ENCODE assay signal across 1 cellular context in genomic region chr2:241865957-241866858, GRCh38.
TF ChIP-seq lines count a peak whose summit lies in the region.

No MANE protein-coding gene starts in this region.

TF ChIP-seq in K562, 482 proteins besides CTCF, POLR2A, EP300 and RAD21 (continued from another document):
- TF ChIP-seq PHF20 (IDR thresholded peaks at IDR 0.05; ENCODE audit: partially characterized antibody) (peak; percentile 65), KDM1A (IDR thresholded peaks at IDR 0.05) (peak; percentile 72 to 73; a peak in 3 of 4 replicates), NCOA2 (IDR thresholded peaks at IDR 0.05; ENCODE audit: partially characterized antibody in 2 of 2) (no peak), EHMT2 (IDR thresholded peaks at IDR 0.05) (peak; percentile 43; the same call in 1 of the 2 replicates), ZBTB7A (IDR thresholded peaks at IDR 0.05; ENCODE audit: borderline replicate concordance, control insufficient read depth, low read depth, low read length) (peak; percentile 65; the same call in 1 of the 2 replicates), RFX5 (IDR thresholded peaks at IDR 0.05; ENCODE audit: low read depth, low read length) (no peak), NELFE (IDR thresholded peaks at IDR 0.05; ENCODE audit: insufficient read depth, insufficient read length) (no peak), CBX3 (IDR thresholded peaks at IDR 0.05; ENCODE audit: borderline replicate concordance in 1 of 2, low read length in 2 of 2) (no peak), MITF (IDR thresholded peaks at IDR 0.05) (no peak), TFAP4 (CRISPR knock-in tag; IDR thresholded peaks at IDR 0.05; ENCODE audit: borderline replicate concordance) (peak; percentile 46; the same call in 1 of the 2 replicates), ZNF75A (CRISPR knock-in tag; IDR thresholded peaks at IDR 0.05) (no peak), MBD2 (IDR thresholded peaks at IDR 0.05; ENCODE audit: borderline replicate concordance, low read depth) (no peak), ZNF184 (CRISPR knock-in tag; IDR thresholded peaks at IDR 0.05) (no peak), TBL1XR1 (IDR thresholded peaks at IDR 0.05; ENCODE audit: low read length in 2 of 2) (no peak), ATF3 (IDR thresholded peaks at IDR 0.05) (no peak), ATF3 (CRISPR knock-in tag; conservative IDR thresholded peaks at IDR 0.05) (no peak), ELF4 (CRISPR knock-in tag; IDR thresholded peaks at IDR 0.05) (0 out of 2 replicates have a peak, but pooled peaks have one; percentile 41), PKNOX1 (IDR thresholded peaks at IDR 0.05) (peak; percentile 56), ZNF740 (CRISPR knock-in tag; IDR thresholded peaks at IDR 0.05) (peak; percentile 60; the same call in 1 of the 2 replicates), ZNF740 (tag; IDR thresholded peaks at IDR 0.05) (no peak), MCM7 (IDR thresholded peaks at IDR 0.05) (no peak), ZNF583 (CRISPR knock-in tag; IDR thresholded peaks at IDR 0.05) (no peak), IRF2 (CRISPR knock-in tag; IDR thresholded peaks at IDR 0.05) (0 out of 2 replicates have a peak, but pooled peaks have one; percentile 45), MED1 (CRISPR knock-in tag; IDR thresholded peaks at IDR 0.05; ENCODE audit: borderline replicate concordance) (no peak), ESRRB (CRISPR knock-in tag; IDR thresholded peaks at IDR 0.05; ENCODE audit: borderline replicate concordance) (no peak), KDM2B (CRISPR knock-in tag; IDR thresholded peaks at IDR 0.05) (no peak), RNF2 (IDR thresholded peaks at IDR 0.05) (no peak), NRF1 (conservative IDR thresholded peaks at IDR 0.05 in 1 of 2, IDR thresholded peaks at IDR 0.05 in 1 of 2) (peak; percentile 59 to 69), PHB (CRISPR knock-in tag; IDR thresholded peaks at IDR 0.05) (no peak), ZBTB33 (CRISPR knock-in tag; IDR thresholded peaks at IDR 0.05) (peak; percentile 78; the same call in 1 of the 2 replicates), KHSRP (IDR thresholded peaks at IDR 0.05) (no peak), HDGF (IDR thresholded peaks at IDR 0.05) (no peak), CTBP1 (IDR thresholded peaks at IDR 0.05; ENCODE audit: borderline replicate concordance) (peak; percentile 90), C11orf30 (IDR thresholded peaks at IDR 0.05; ENCODE audit: low read depth) (no peak), ZNF197 (CRISPR knock-in tag; IDR thresholded peaks at IDR 0.05; ENCODE audit: low read depth) (no peak), ZNF282 (CRISPR knock-in tag; IDR thresholded peaks at IDR 0.05) (peak; percentile 79; the same call in 1 of the 2 replicates), ZBTB26 (CRISPR knock-in tag; IDR thresholded peaks at IDR 0.05) (0 out of 2 replicates have a peak, but pooled peaks have one; percentile 19)
- TF ChIP-seq, protein P1, sequence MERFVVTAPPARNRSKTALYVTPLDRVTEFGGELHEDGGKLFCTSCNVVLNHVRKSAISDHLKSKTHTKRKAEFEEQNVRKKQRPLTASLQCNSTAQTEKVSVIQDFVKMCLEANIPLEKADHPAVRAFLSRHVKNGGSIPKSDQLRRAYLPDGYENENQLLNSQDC (CRISPR knock-in tag; IDR thresholded peaks at IDR 0.05), result no peak
- TF ChIP-seq, protein P2, sequence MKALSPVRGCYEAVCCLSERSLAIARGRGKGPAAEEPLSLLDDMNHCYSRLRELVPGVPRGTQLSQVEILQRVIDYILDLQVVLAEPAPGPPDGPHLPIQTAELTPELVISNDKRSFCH (CRISPR knock-in tag; IDR thresholded peaks at IDR 0.05), result no peak
- TF ChIP-seq, protein P2 (tag; IDR thresholded peaks at IDR 0.05), result no peak
- TF ChIP-seq, protein P3, sequence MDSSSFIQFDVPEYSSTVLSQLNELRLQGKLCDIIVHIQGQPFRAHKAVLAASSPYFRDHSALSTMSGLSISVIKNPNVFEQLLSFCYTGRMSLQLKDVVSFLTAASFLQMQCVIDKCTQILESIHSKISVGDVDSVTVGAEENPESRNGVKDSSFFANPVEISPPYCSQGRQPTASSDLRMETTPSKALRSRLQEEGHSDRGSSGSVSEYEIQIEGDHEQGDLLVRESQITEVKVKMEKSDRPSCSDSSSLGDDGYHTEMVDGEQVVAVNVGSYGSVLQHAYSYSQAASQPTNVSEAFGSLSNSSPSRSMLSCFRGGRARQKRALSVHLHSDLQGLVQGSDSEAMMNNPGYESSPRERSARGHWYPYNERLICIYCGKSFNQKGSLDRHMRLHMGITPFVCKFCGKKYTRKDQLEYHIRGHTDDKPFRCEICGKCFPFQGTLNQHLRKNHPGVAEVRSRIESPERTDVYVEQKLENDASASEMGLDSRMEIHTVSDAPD (CRISPR knock-in tag; IDR thresholded peaks at IDR 0.05), result no peak
